ENCODE assay signal across 18 cellular contexts in genomic region chr15:85748176-85748575, GRCh38. TPM values are rescaled to one million over a fixed set of nuclear protein-coding genes. Genes with fewer than 3 reads are reported as not detected.
DNase-seq lines count a peak whose midpoint lies in the region; ATAC-seq and TF ChIP-seq lines count a peak whose summit lies in the region.
"Had no signal": no experiment of that assay in that cellular context is flagged by ENCODE, and none has a peak within 500 bp of the region (broad histone marks: within the 10 kb centered on the region; RNA-seq: fewer than 3 reads in every experiment).

No MANE protein-coding gene starts in this region.

- H3K27me3 ChIP-seq in H7 (ENCODE audit: control insufficient read depth, insufficient read depth, low read length) (no peaks in the 10 kb centered on the region), right lobe of liver (no peaks in the 10 kb centered on the region)

- TF ChIP-seq CTCF in endothelial cell (IDR thresholded peaks at IDR 0.05; ENCODE audit: unreplicated experiment) (no peak), right lobe of liver (IDR thresholded peaks at IDR 0.05) (no peak)

- H3K27me3 Mint-ChIP-seq in activated CD4-positive, alpha-beta memory T cell treated with anti-CD3 and anti-CD28 coated beads for 36 hours, result no peaks in the 10 kb centered on the region
- H3K27me3 Mint-ChIP-seq in activated CD4-positive, alpha-beta memory T cell treated with anti-CD3 and anti-CD28 coated beads, Interleukin-2, amount 10 ng/mL, durations not matched to agents 7 days and 5 days, result no peaks in the 10 kb centered on the region
- peaks cover 37% of the 10 kb centered on the region for H3K27me3 Mint-ChIP-seq in endothelial cell (ENCODE audit: unreplicated experiment)

- H3K9me3 Mint-ChIP-seq in activated CD4-positive, alpha-beta memory T cell treated with anti-CD3 and anti-CD28 coated beads for 36 hours, result no peaks in the 10 kb centered on the region
- H3K9me3 Mint-ChIP-seq in activated CD4-positive, alpha-beta memory T cell treated with anti-CD3 and anti-CD28 coated beads, Interleukin-2, amount 10 ng/mL, durations not matched to agents 7 days and 5 days, result no peaks in the 10 kb centered on the region
- no peaks in the 10 kb centered on the region for H3K9me3 Mint-ChIP-seq in endothelial cell (ENCODE audit: unreplicated experiment)
- H3K9me3 Mint-ChIP-seq: activated T-helper 2 cell treated with anti-CD3 and anti-CD28 coated beads, Interferon-gamma antibody, Interleukin-2, Interleukin-4, amounts not matched to agents 10 μg/mL and 5 μg/mL and 100 μg/mL, durations not matched to agents 14 hours and 24 hours and 36 hours; mesothelial cell of epicardium had no signal

- no peak overlapping the region for H3K4me3 ChIP-seq in H7 (ENCODE audit: insufficient read depth, low read depth, low read length)
- no peak overlapping the region for H3K4me3 ChIP-seq in right lobe of liver

- 98% methylated on average over 6 of the region's 9 CpGs for WGBS in right lobe of liver (ENCODE audit: insufficient coverage, low coverage, low lambda C conversion rate, missing lambda C conversion rate)

- DNase-seq in activated CD4-positive, alpha-beta memory T cell treated with anti-CD3 and anti-CD28 coated beads for 36 hours, result peak; percentile 5
- no peak for DNase-seq in activated CD4-positive, alpha-beta memory T cell treated with anti-CD3 and anti-CD28 coated beads, Interleukin-2, amount 10 ng/mL, durations not matched to agents 7 days and 5 days
- DNase-seq in H7, result peak; percentile 29
- DNase-seq in endothelial cell (ENCODE audit: low spot score), result no peak
- DNase-seq in posterior vena cava (ENCODE audit: low spot score), result peak; percentile 64
- no peak for DNase-seq in right lobe of liver
- DNase-seq in NOMO-1 (lab: John Stamatoyannopoulos, UW; ENCODE audit: unreplicated experiment in 2 of 2), result no peak
- DNase-seq: 8988T; central memory CD4-positive, alpha-beta T cell; NCI-H1048; NCI-H2081; NCI-H446; stimulated activated CD4-positive, alpha-beta T cell treated with anti-CD3 and anti-CD28 coated beads, Interleukin-12 subunit alpha, Interleukin-12 subunit beta, amount 100 ng/mL, for 4 hours; T1000 had no signal

- H3K9me3 ChIP-seq in right lobe of liver, result no peaks in the 10 kb centered on the region

- H3K4me1 ChIP-seq in right lobe of liver, result peaks cover 0 to 21% (median 4%) of the 10 kb centered on the region in 4 donors

- peaks cover 18% of the 10 kb centered on the region for H3K4me1 Mint-ChIP-seq in activated CD4-positive, alpha-beta memory T cell treated with anti-CD3 and anti-CD28 coated beads for 36 hours (ENCODE audit: low read depth)
- peaks cover 2% of the 10 kb centered on the region for H3K4me1 Mint-ChIP-seq in activated CD4-positive, alpha-beta memory T cell treated with anti-CD3 and anti-CD28 coated beads, Interleukin-2, amount 10 ng/mL, durations not matched to agents 7 days and 5 days
- H3K4me1 Mint-ChIP-seq in endothelial cell (ENCODE audit: unreplicated experiment), result peaks cover 34% of the 10 kb centered on the region

- H3K27ac ChIP-seq in right lobe of liver, result no peak overlapping the region

- POLR2A ChIA-PET in activated CD4-positive, alpha-beta memory T cell treated with anti-CD3 and anti-CD28 coated beads for 36 hours (lab: Charles Lee), result no interaction called here
- POLR2A ChIA-PET in activated CD4-positive, alpha-beta memory T cell treated with anti-CD3 and anti-CD28 coated beads, Interleukin-2, amount 10 ng/mL, durations not matched to agents 7 days and 5 days (lab: Charles Lee), result no interaction called here

- H3K4me3 Mint-ChIP-seq in activated CD4-positive, alpha-beta memory T cell treated with anti-CD3 and anti-CD28 coated beads for 36 hours, result no peak overlapping the region
- H3K4me3 Mint-ChIP-seq in activated CD4-positive, alpha-beta memory T cell treated with anti-CD3 and anti-CD28 coated beads, Interleukin-2, amount 10 ng/mL, durations not matched to agents 7 days and 5 days, result no peak overlapping the region
- peak overlapping the region; percentile 42 for H3K4me3 Mint-ChIP-seq in endothelial cell (ENCODE audit: unreplicated experiment)
- H3K4me3 Mint-ChIP-seq: mesothelial cell of epicardium had no signal

- intact Hi-C loops in activated CD4-positive, alpha-beta memory T cell treated with anti-CD3 and anti-CD28 coated beads for 36 hours (cut with micrococcal nuclease), result no loop called here
- intact Hi-C loops in posterior vena cava (cut with DNase I) (loop anchor here in 1 of 2 donors (5.0 kb wide), 1 partner anchor 84 kb away; no protein-coding TSS in a partner anchor), right lobe of liver (cut with DNase I) (no loop called here)

- CTCF ChIA-PET in activated CD4-positive, alpha-beta memory T cell treated with anti-CD3 and anti-CD28 coated beads for 36 hours (lab: Charles Lee), result no interaction called here
- CTCF ChIA-PET in activated CD4-positive, alpha-beta memory T cell treated with anti-CD3 and anti-CD28 coated beads, Interleukin-2, amount 10 ng/mL, durations not matched to agents 7 days and 5 days (lab: Charles Lee), result no interaction called here

- H3K36me3 ChIP-seq in H7 (replicated peaks; ENCODE audit: control insufficient read depth, insufficient read depth, low read length), result peaks cover 8% of the 10 kb centered on the region
- H3K36me3 ChIP-seq in right lobe of liver, result peaks cover 0 to 55% (median 21%) of the 10 kb centered on the region in 4 donors

- peak overlapping the region; percentile 51 for H3K27ac Mint-ChIP-seq in activated CD4-positive, alpha-beta memory T cell treated with anti-CD3 and anti-CD28 coated beads for 36 hours
- no peak overlapping the region for H3K27ac Mint-ChIP-seq in activated CD4-positive, alpha-beta memory T cell treated with anti-CD3 and anti-CD28 coated beads, Interleukin-2, amount 10 ng/mL, durations not matched to agents 7 days and 5 days
- H3K27ac Mint-ChIP-seq in endothelial cell (ENCODE audit: unreplicated experiment), result no peak overlapping the region
- H3K27ac Mint-ChIP-seq: activated T-helper 2 cell treated with anti-CD3 and anti-CD28 coated beads, Interferon-gamma antibody, Interleukin-2, Interleukin-4, amounts not matched to agents 10 μg/mL and 5 μg/mL and 100 μg/mL, durations not matched to agents 14 hours and 24 hours and 36 hours; mesothelial cell of epicardium had no signal

- TF ChIP-seq POLR2A in right lobe of liver (IDR thresholded peaks at IDR 0.05), result no peak

- H3K36me3 Mint-ChIP-seq in activated CD4-positive, alpha-beta memory T cell treated with anti-CD3 and anti-CD28 coated beads for 36 hours, result peaks cover 42% of the 10 kb centered on the region
- H3K36me3 Mint-ChIP-seq in activated CD4-positive, alpha-beta memory T cell treated with anti-CD3 and anti-CD28 coated beads, Interleukin-2, amount 10 ng/mL, durations not matched to agents 7 days and 5 days (ENCODE audit: low read depth), result peaks cover 49% of the 10 kb centered on the region
- peaks cover 55% of the 10 kb centered on the region for H3K36me3 Mint-ChIP-seq in endothelial cell (ENCODE audit: low read depth, unreplicated experiment)

- ATAC-seq in right lobe of liver, result no peak
- no peak for ATAC-seq in GM21367 (IDR thresholded peaks at IDR 0.05; ENCODE audit: unreplicated experiment)
- ATAC-seq: SK-N-SH treated with all-trans-retinoic acid at 6 μM for 48 hours had no signal

RNA-seq across cellular contexts. Expression of gene KLHL25, which starts 46.5 kb away (rescaled TPM):
- total RNA-seq in activated CD4-positive, alpha-beta memory T cell treated with anti-CD3 and anti-CD28 coated beads for 36 hours, result 1 to 10 TPM; 5.3 to 5.7 TPM
- total RNA-seq in activated CD4-positive, alpha-beta memory T cell treated with anti-CD3 and anti-CD28 coated beads, Interleukin-2, amount 10 ng/mL, durations not matched to agents 7 days and 5 days, result 1 to 10 TPM; 4.3 to 4.4 TPM
- total RNA-seq in H7 (2014; rRNA removed; shearing (Covaris generic)), result 15.8 and 20.8 TPM in 2 replicates
- total RNA-seq in endothelial cell (ENCODE audit: unreplicated experiment), result 7.4 TPM
- 10 to 100 TPM; 10.0 to 10.3 TPM for total RNA-seq in posterior vena cava
- total RNA-seq in right lobe of liver, result 10 to 100 TPM in 3 of 6 experiments, 1 to 10 TPM in 3; 5.8 to 21.7 (median 13.4) TPM

Comparison
In these comparisons a context has a peak if more than half of its experiments do, and no peak if none do; other contexts are left out.
1. DNase-seq: peak in activated CD4-positive, alpha-beta memory T cell treated with anti-CD3 and anti-CD28 coated beads for 36 hours (single experiment), H7 (single experiment) and posterior vena cava (single experiment); none in activated CD4-positive, alpha-beta memory T cell treated with anti-CD3 and anti-CD28 coated beads, Interleukin-2, amount 10 ng/mL, durations not matched to agents 7 days and 5 days (single experiment), endothelial cell (single experiment), right lobe of liver (0 of 3) and NOMO-1 (0 of 2).